24 cellular contexts compared by ENCODE assay signal in genomic region chr19:33197591-33198000, GRCh38. TPM values are rescaled to one million over a fixed set of nuclear protein-coding genes. Genes with fewer than 3 reads are reported as not detected.
DNase-seq lines count a peak whose midpoint lies in the region; ATAC-seq, FAIRE-seq and TF ChIP-seq lines count a peak whose summit lies in the region.
"Had no signal": no experiment of that assay in that cellular context is flagged by ENCODE, and none has a peak within 500 bp of the region (broad histone marks: within the 10 kb centered on the region; RNA-seq: fewer than 3 reads in every experiment).

No MANE protein-coding gene starts in this region.

- no peak overlapping the region for H3K4me2 ChIP-seq in K562 (ENCODE audit: insufficient read depth, low read length)

- H3K27ac ChIP-seq in HL-60 (replicated peaks): peak overlapping the region; percentile 98
- H3K27ac ChIP-seq in K562 (ENCODE audit: extremely low read depth, low read depth, low read length): no peak overlapping the region
- H3K27ac ChIP-seq in WERI-Rb-1: no peak overlapping the region
- H3K27ac ChIP-seq: GM23248 had no signal

- TF ChIP-seq EP300 in K562 (IDR thresholded peaks at IDR 0.05; ENCODE audit: low read length): no peak

- no peaks in the 10 kb centered on the region for H3K4me1 Mint-ChIP-seq in HFFc6 (ENCODE audit: low read depth)

- H3K27me3 ChIP-seq in GM06990 (replicated peaks; ENCODE audit: control insufficient read depth, insufficient read depth, low read length) (no peaks in the 10 kb centered on the region; the same call in none of the 2 replicates), HL-60 (ENCODE audit: insufficient read depth, poor library complexity, severe bottlenecking) (no peaks in the 10 kb centered on the region), K562 (ENCODE audit: control insufficient read depth in 2 of 2, insufficient read depth in 2 of 2, low read length in 2 of 2) (peaks cover 0 to 45% of the 10 kb centered on the region in 2 experiments; a peak in 4 of 5 replicates), WERI-Rb-1 (ENCODE audit: insufficient read depth, low read depth, severe bottlenecking) (no peaks in the 10 kb centered on the region)

- CTCF ChIA-PET in K562 (lab: Yijun Ruan, JAX; ENCODE audit: low intra/inter-chr PET ratio): interaction anchor here (0.6 kb wide), 1 partner anchor 31 kb away, joined by 3 read pairs; no protein-coding TSS in a partner anchor

- TF ChIP-seq RAD21 in K562 (CRISPR knock-in tag; conservative IDR thresholded peaks at IDR 0.05 in 1 of 2, IDR thresholded peaks at IDR 0.05 in 1 of 2): no peak

- H3K9ac ChIP-seq in K562 (ENCODE audit: insufficient read depth in 1 of 2, low read depth in 2 of 2, low read length in 2 of 2): no peak overlapping the region
- H3K9ac ChIP-seq: GM23248 had no signal

- no peaks in the 10 kb centered on the region for H3K36me3 ChIP-seq in GM06990 (ENCODE audit: control insufficient read depth, insufficient read depth, low read length)
- no peaks in the 10 kb centered on the region for H3K36me3 ChIP-seq in K562 (ENCODE audit: control insufficient read depth, insufficient read depth, low read length)
- H3K36me3 ChIP-seq in WERI-Rb-1: peaks cover 35% of the 10 kb centered on the region

- H3K27ac Mint-ChIP-seq in HFFc6: no peak overlapping the region
- H3K27ac Mint-ChIP-seq: CD4-positive, alpha-beta T cell had no signal

- H3K79me2 ChIP-seq in K562 (ENCODE audit: control insufficient read depth, insufficient read depth, low read length): no peaks in the 10 kb centered on the region

- H3K4me3 Mint-ChIP-seq in HFFc6: no peak overlapping the region
- H3K4me3 Mint-ChIP-seq: CD4-positive, alpha-beta T cell had no signal

- intact Hi-C loops in K562 (cut with micrococcal nuclease): no loop called here

- no peak overlapping the region for H3K4me3 ChIP-seq in GM06990 (replicated peaks; ENCODE audit: low read depth, low read length)
- no peak overlapping the region for H3K4me3 ChIP-seq in HL-60 (replicated peaks; ENCODE audit: insufficient read depth, low read length)
- H3K4me3 ChIP-seq in K562: no peak overlapping the region
- no peak overlapping the region for H3K4me3 ChIP-seq in WERI-Rb-1 (ENCODE audit: low read depth, low read length)
- H3K4me3 ChIP-seq: GM23248 had no signal

- no TSS peak for BruUV-seq in K562 (replicated peaks; lab: Mats Ljungman, UMichigan)

- TF ChIP-seq POLR2A in K562 (conservative IDR thresholded peaks at IDR 0.05): no peak

- H4K20me1 ChIP-seq in K562 (replicated peaks; ENCODE audit: control insufficient read depth, insufficient read depth, low read length): peaks cover 4% of the 10 kb centered on the region; the same call in 1 of the 2 replicates

- H3K27me3 Mint-ChIP-seq in HFFc6 (ENCODE audit: insufficient read depth): peaks cover 10% of the 10 kb centered on the region

- H3K36me3 Mint-ChIP-seq in HFFc6 (ENCODE audit: low read depth): no peaks in the 10 kb centered on the region

- 4% methylated on average over 11 of the region's 11 CpGs for WGBS in K562 (ENCODE audit: insufficient coverage, low coverage, missing lambda C conversion rate)

- TF ChIP-seq CTCF in GM06990 (IDR thresholded peaks at IDR 0.05; ENCODE audit: insufficient read depth, low read length, poor library complexity, severe bottlenecking): no peak
- no peak for TF ChIP-seq CTCF in HL-60 (IDR thresholded peaks at IDR 0.05; ENCODE audit: insufficient read depth, low read length)
- no peak for TF ChIP-seq CTCF in K562 (IDR thresholded peaks at IDR 0.05 in 2 of 3, conservative IDR thresholded peaks at IDR 0.05 in 1 of 3; ENCODE audit: insufficient read depth in 2 of 3, low read depth in 1 of 3, low read length in 3 of 3)
- no peak for TF ChIP-seq CTCF in WERI-Rb-1 (IDR thresholded peaks at IDR 0.05; ENCODE audit: low read depth, low read length)
- TF ChIP-seq CTCF in HFFc6 (IDR thresholded peaks at IDR 0.05): no peak

- H2AFZ ChIP-seq in K562 (ENCODE audit: low read depth, low read length): no peak overlapping the region
- H2AFZ ChIP-seq: GM23248 had no signal

- no peaks in the 10 kb centered on the region for H3K9me1 ChIP-seq in K562 (ENCODE audit: control insufficient read depth, insufficient read depth, low read length)

- DNase-seq in GM06990 (ENCODE audit: extremely low read depth, insufficient read length): peak; percentile 39
- DNase-seq in GM19240 (ENCODE audit: insufficient read length, low spot score): peak; percentile 61
- no peak for DNase-seq in HL-60 (ENCODE audit: low read depth in 1 of 2, low spot score in 1 of 2)
- DNase-seq in K562 (ENCODE audit: extremely low read depth in 1 of 4, low spot score in 3 of 4): no peak
- DNase-seq in SKM-1 (lab: John Stamatoyannopoulos, UW; ENCODE audit: unreplicated experiment): no peak
- no peak for DNase-seq in WERI-Rb-1
- no peak for DNase-seq in HFFc6
- DNase-seq: Caco-2; CD4-positive, alpha-beta T cell; DND-41; GM23248; HCEC 1CT; KBM-7; NCI-H1092; NCI-H1436 treated with DMSO at 0.1 percent for 48 hours; NCI-H1930; NCI-H226; NCI-H524; NCI-H82; OCI-M1; SHP77 had no signal

- POLR2A ChIA-PET in K562 (lab: Yijun Ruan, JAX): interaction anchor here (1.4 kb wide), 1 partner anchor 86 kb away, joined by 3 read pairs; no protein-coding TSS in a partner anchor

- ATAC-seq in K562: peak; percentile 66

- H3K9me3 Mint-ChIP-seq in HFFc6: no peaks in the 10 kb centered on the region
- H3K9me3 Mint-ChIP-seq: CD4-positive, alpha-beta T cell had no signal

- FAIRE-seq in K562 (lab: Jason Lieb, UNC): no peak
- FAIRE-seq: RCC 7860 had no signal

- H3K9me3 ChIP-seq in K562 (replicated peaks; ENCODE audit: control insufficient read depth, insufficient read depth, low read depth, low read length) (no peaks in the 10 kb centered on the region), WERI-Rb-1 (ENCODE audit: severe bottlenecking) (no peaks in the 10 kb centered on the region)
- H3K9me3 ChIP-seq: Caco-2 had no signal

- in situ Hi-C loops in K562 (cut with MboI): no loop called here

- H3K4me1 ChIP-seq in K562 (replicated peaks in 1 of 2; ENCODE audit: control insufficient read depth in 2 of 2, insufficient read depth in 2 of 2, low read length in 2 of 2): no peaks in the 10 kb centered on the region; a peak in 2 of 5 replicates

TF ChIP-seq in K562, 482 proteins besides CTCF, POLR2A, EP300 and RAD21 (continues in another document):
- no peak for TF ChIP-seq ZNF780A (CRISPR knock-in tag; IDR thresholded peaks at IDR 0.05)
- TF ChIP-seq E2F6 (IDR thresholded peaks at IDR 0.05; ENCODE audit: borderline replicate concordance in 1 of 2, extremely low read depth in 1 of 2, insufficient read depth in 1 of 2, insufficient read length in 1 of 2, low read depth in 1 of 2, low read length in 1 of 2, poor library complexity in 1 of 2, severe bottlenecking in 1 of 2): no peak

RNA-seq across cellular contexts. Expression of gene LRP3, which starts 3.5 kb away (rescaled TPM):
- total RNA-seq in K562 (2011; cell fraction: chromatin; rRNA removed; ENCODE audit: low replicate concordance): not detected in 2 replicates
- not detected in 2 replicates for total RNA-seq in K562 (2011; cell fraction: nucleolus; rRNA removed)
- not detected in 2 replicates for total RNA-seq in K562 (2011; cell fraction: nucleoplasm; rRNA removed)
- total RNA-seq in K562 (2014; rRNA removed): not detected in 2 replicates
- not detected in 2 replicates for total RNA-seq in K562 (2014; rRNA removed; fragmentation: Illumina TruSeq; extraction: Trizol)
- not detected in 2 replicates for total RNA-seq in K562 (2015; rRNA removed; fragmentation: Illumina TruSeq; extraction: Trizol)
- total RNA-seq in K562 (2021): 0.04 and 0.29 TPM in 2 replicates
- not detected in 2 replicates for polyA plus RNA-seq in K562 (2011; rRNA removed)
- not detected in 2 replicates for polyA plus RNA-seq in K562 (2011; cell fraction: cytosol; rRNA removed)
- not detected in 2 replicates for polyA plus RNA-seq in K562 (2011; cell fraction: nucleus; rRNA removed)
- polyA plus RNA-seq in K562 (2012): not detected in 2 replicates
- not detected in 2 replicates for polyA plus RNA-seq in K562 (2014; fragmentation: Illumina TruSeq; extraction: Trizol)
- not detected for polyA plus RNA-seq in K562 (2014; fragmentation: Nextera tagmentation; extraction: Ambion mirVana)
- polyA plus RNA-seq in K562 (2014; rRNA removed): not detected in 2 replicates
- not detected in 2 replicates for polyA minus RNA-seq in K562 (2011; rRNA and poly(A)+ RNA removed)
- polyA minus RNA-seq in K562 (2011; cell fraction: cytosol; rRNA and poly(A)+ RNA removed): not detected in 2 replicates
- not detected in 2 replicates for polyA minus RNA-seq in K562 (2011; cell fraction: nucleus; rRNA and poly(A)+ RNA removed)
- total RNA-seq in HFFc6 (2021; fragmentation: NEBNext Ultra II Directional; extraction: Animal tissue kit (Norgen Biotek cat#: 25700)): 10 to 100 TPM in 2 of 6 experiments, 1 to 10 TPM in 4; 1.9 to 17.7 (median 2.4) TPM

RNA-seq across cellular contexts. Expression of gene SLC7A10, which starts 28.1 kb away (rescaled TPM):
- total RNA-seq in K562 (2011; cell fraction: chromatin; rRNA removed; ENCODE audit: low replicate concordance): not detected in 2 replicates
- not detected in 2 replicates for total RNA-seq in K562 (2011; cell fraction: nucleolus; rRNA removed)
- total RNA-seq in K562 (2011; cell fraction: nucleoplasm; rRNA removed): not detected in 2 replicates
- total RNA-seq in K562 (2014; rRNA removed) (not detected in 2 replicates), K562 (2014; rRNA removed; fragmentation: Illumina TruSeq; extraction: Trizol) (not detected in 2 replicates), K562 (2015; rRNA removed; fragmentation: Illumina TruSeq; extraction: Trizol) (not detected in 2 replicates), K562 (2021) (not detected in 2 replicates)
- polyA plus RNA-seq in K562 (2011; rRNA removed) (not detected in 2 replicates), K562 (2014; fragmentation: Illumina TruSeq; extraction: Trizol) (not detected in 2 replicates), K562 (2014; fragmentation: Nextera tagmentation; extraction: Ambion mirVana) (under 1 TPM in 1 of 2 experiments, not detected in 1; 0.07 TPM), K562 (2014; rRNA removed) (not detected in 2 replicates)
- not detected in 2 replicates for polyA plus RNA-seq in K562 (2011; cell fraction: cytosol; rRNA removed)
- not detected in 2 replicates for polyA plus RNA-seq in K562 (2011; cell fraction: nucleus; rRNA removed)
- polyA plus RNA-seq in K562 (2012): not detected in 2 replicates
- polyA minus RNA-seq in K562 (2011; rRNA and poly(A)+ RNA removed): not detected in 2 replicates
- not detected in 2 replicates for polyA minus RNA-seq in K562 (2011; cell fraction: cytosol; rRNA and poly(A)+ RNA removed)
- polyA minus RNA-seq in K562 (2011; cell fraction: nucleus; rRNA and poly(A)+ RNA removed): not detected in 2 replicates
- not detected for total RNA-seq in HFFc6 (2021; fragmentation: NEBNext Ultra II Directional; extraction: Animal tissue kit (Norgen Biotek cat#: 25700))
- total RNA-seq: Caco-2; CD4-positive, alpha-beta T cell; GM23248; T-helper 2 cell treated with Interferon-gamma antibody and Interleukin-4, amounts not matched to agents 100 ng/mL and 5 ng/mL, for 36 hours had no signal
- polyA plus RNA-seq: BJ, GM23248 had no signal

Comparison
In these comparisons a context has a peak if more than half of its experiments do, and no peak if none do; other contexts are left out.
1. DNase-seq: peak in GM06990 (single experiment) and GM19240 (single experiment); none in HL-60 (0 of 2), K562 (0 of 4), SKM-1 (single experiment), WERI-Rb-1 (single experiment) and HFFc6 (single experiment).